Comparison of ENCODE assay signal across 1 cellular context in the genomic region with DNA sequence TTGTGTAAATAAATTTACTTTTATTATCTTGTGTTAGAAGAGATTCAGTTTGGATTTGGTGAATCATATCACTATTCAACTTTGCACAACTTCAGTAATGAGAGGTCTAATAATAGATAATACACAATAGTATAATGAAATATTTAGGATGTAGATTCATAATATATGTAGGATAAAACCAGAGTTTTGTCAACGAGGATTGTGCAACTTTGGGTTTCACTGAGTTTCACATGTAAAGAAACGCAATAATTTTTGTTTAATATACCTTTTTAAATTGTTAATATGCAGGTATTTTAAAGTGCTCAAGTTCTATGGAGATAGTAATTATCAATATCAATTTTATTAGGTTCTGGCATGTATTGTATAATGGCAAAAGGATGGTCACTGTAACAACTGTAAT.
TF ChIP-seq lines count a peak whose summit lies in the region.

No MANE protein-coding gene starts in this region.

TF ChIP-seq in HepG2, 621 proteins besides CTCF, POLR2A, EP300 and RAD21 (continued from another document):
- TF ChIP-seq PRDM4 (CRISPR knock-in tag; IDR thresholded peaks at IDR 0.05; ENCODE audit: borderline replicate concordance) (no peak), CEBPB (IDR thresholded peaks at IDR 0.05; ENCODE audit: borderline replicate concordance, low read depth, low read length) (peak; percentile 53; the same call in 1 of the 2 replicates)
